In the genomic region with DNA sequence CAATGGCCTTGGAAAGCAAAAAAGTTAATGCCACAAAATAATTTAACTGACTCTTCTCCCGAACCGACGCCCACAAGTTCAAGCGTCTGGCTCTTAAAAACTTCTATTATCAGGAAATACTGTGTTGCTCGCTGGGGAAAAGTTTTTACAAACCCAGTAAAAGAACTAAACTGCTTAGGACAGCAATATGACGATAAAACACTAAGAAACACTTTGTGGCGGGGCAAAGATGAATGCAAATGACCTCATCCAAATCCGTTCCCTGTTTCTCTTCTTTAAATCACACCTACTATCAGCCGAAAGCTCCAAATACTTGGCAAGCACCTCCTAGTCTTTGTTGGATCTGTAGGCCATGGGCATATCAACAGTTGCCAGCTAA, we compare ENCODE assay signal across 26 cellular contexts. TPM values are rescaled to one million over a fixed set of nuclear protein-coding genes. Genes with fewer than 3 reads are reported as not detected.
A peak's percentile ranks its signal among the peaks of the same experiment; 100 is the strongest.
DNase-seq lines count a peak whose midpoint lies in the region; ATAC-seq, FAIRE-seq and TF ChIP-seq lines count a peak whose summit lies in the region.
"Had no signal": no experiment of that assay in that cellular context is flagged by ENCODE, and none has a peak within 500 bp of the region (broad histone marks: within the 10 kb centered on the region; RNA-seq: fewer than 3 reads in every experiment).

No MANE protein-coding gene starts in this region.

- H3K27me3 ChIP-seq in K562 (ENCODE audit: control insufficient read depth in 2 of 2, insufficient read depth in 2 of 2, low read length in 2 of 2) (peaks cover 0 to under 1% of the 10 kb centered on the region in 2 experiments; a peak in 1 of 5 replicates), stomach (peaks cover 0 to 24% (median 0%) of the 10 kb centered on the region in 3 donors)
- H3K27me3 ChIP-seq: BLaER1 treated with 17β-estradiol and CSF1 and Interleukin-3, amounts not matched to agents 10 nM and 100 nM had no signal

- WGBS in K562 (ENCODE audit: insufficient coverage, low coverage, missing lambda C conversion rate): 53% methylated on average over 9 of the region's 9 CpGs
- WGBS in stomach, 5 donors: 54 to 69% (median 62%) methylated on average over 9 of the region's 9 CpGs

- no peak for DNase-seq in K562 (ENCODE audit: extremely low read depth in 1 of 4, low spot score in 3 of 4)
- no peak for DNase-seq in mesothelial cell of epicardium (ENCODE audit: low spot score in 2 of 2, unreplicated experiment in 2 of 2)
- no peak for DNase-seq in stomach
- DNase-seq in putamen (ENCODE audit: low spot score): no peak
- no peak for DNase-seq in mucosa of gallbladder (ENCODE audit: low spot score)
- DNase-seq: AML-193; CD4-positive, alpha-beta T cell; H9; HFFc6; MM.1S; NCI-H2029; NCI-H446; NCI-H524 treated with DMSO at 0.1 percent for 48 hours; PC-9; Right ventricle myocardium superior; RPMI8226 had no signal

- peak overlapping the region; percentile 58 for H2AFZ ChIP-seq in K562 (ENCODE audit: low read depth, low read length)
- H2AFZ ChIP-seq: GM23338, PC-9 had no signal

- POLR2A ChIA-PET in HEK293 (lab: Yijun Ruan, JAX): no interaction called here
- POLR2A ChIA-PET in K562 (lab: Yijun Ruan, JAX): no interaction called here

- no peaks in the 10 kb centered on the region for H4K20me1 ChIP-seq in K562 (replicated peaks; ENCODE audit: control insufficient read depth, insufficient read depth, low read length)

- no peak for FAIRE-seq in K562 (lab: Jason Lieb, UNC)
- FAIRE-seq: A204.1, D721Med, GM18507, HTR-8/SVneo had no signal

- no peaks in the 10 kb centered on the region for H3K36me3 Mint-ChIP-seq in mesothelial cell of epicardium

- H3K4me1 ChIP-seq in HEK293 (ENCODE audit: control insufficient read depth, insufficient read depth, low read length): 0 out of 2 replicates have a peak, but pooled peaks cover 2% of the 10 kb centered on the region
- peaks cover 18 to 26% of the 10 kb centered on the region in 2 experiments; a peak in 4 of 5 replicates for H3K4me1 ChIP-seq in K562 (replicated peaks in 1 of 2; ENCODE audit: control insufficient read depth in 2 of 2, insufficient read depth in 2 of 2, low read length in 2 of 2)
- H3K4me1 ChIP-seq in stomach: peaks cover 12 to 41% (median 27%) of the 10 kb centered on the region in 4 donors

- H3K4me3 ChIP-seq in HEK293 (ENCODE audit: low read depth, low read length) (no peak overlapping the region), K562 (no peak overlapping the region), stomach (no peak overlapping the region)
- H3K4me3 ChIP-seq: BLaER1 treated with 17β-estradiol and CSF1 and Interleukin-3, amounts not matched to agents 10 nM and 100 nM; GM23338; PC-9 had no signal

- TF ChIP-seq POLR2A in K562 (conservative IDR thresholded peaks at IDR 0.05) (no peak), stomach (IDR thresholded peaks at IDR 0.05) (no peak)

- ATAC-seq in K562: no peak
- no peak for ATAC-seq in activated CD4-positive, CD25-positive, alpha-beta regulatory T cell treated with anti-CD3 and anti-CD28 coated beads, Interleukin-2, amount 50 U/mL, for 24 hours
- ATAC-seq: GM23338 had no signal

- H3K9me1 ChIP-seq in K562 (ENCODE audit: control insufficient read depth, insufficient read depth, low read length): no peaks in the 10 kb centered on the region

- H3K36me3 ChIP-seq in HEK293 (ENCODE audit: control insufficient read depth in 2 of 2, insufficient read depth in 1 of 2, low read length in 2 of 2): no peaks in the 10 kb centered on the region
- no peaks in the 10 kb centered on the region for H3K36me3 ChIP-seq in K562 (ENCODE audit: control insufficient read depth, insufficient read depth, low read length)
- no peaks in the 10 kb centered on the region for H3K36me3 ChIP-seq in stomach
- H3K36me3 ChIP-seq: BLaER1 treated with 17β-estradiol and CSF1 and Interleukin-3, amounts not matched to agents 10 nM and 100 nM had no signal

- no peak overlapping the region for H3K4me2 ChIP-seq in K562 (ENCODE audit: insufficient read depth, low read length)
- H3K4me2 ChIP-seq: KMS-11 had no signal

- H3K27me3 Mint-ChIP-seq in mesothelial cell of epicardium (ENCODE audit: low read depth): no peaks in the 10 kb centered on the region

- intact Hi-C loops in K562 (cut with micrococcal nuclease) (no loop called here), stomach (cut with DNase I; ENCODE audit: low total_unique reads) (no loop called here)

- no peaks in the 10 kb centered on the region for H3K9me3 ChIP-seq in HEK293 (ENCODE audit: control insufficient read depth, insufficient read depth, low read depth, low read length)
- H3K9me3 ChIP-seq in K562 (replicated peaks; ENCODE audit: control insufficient read depth, insufficient read depth, low read depth, low read length): no peaks in the 10 kb centered on the region
- no peaks in the 10 kb centered on the region for H3K9me3 ChIP-seq in stomach

- no peaks in the 10 kb centered on the region for H3K9me3 Mint-ChIP-seq in mesothelial cell of epicardium
- H3K9me3 Mint-ChIP-seq: CD4-positive, alpha-beta T cell; HFFc6 had no signal

- H3K4me3 Mint-ChIP-seq in mesothelial cell of epicardium: peak overlapping the region; percentile 10
- H3K4me3 Mint-ChIP-seq: CD4-positive, alpha-beta T cell; GM23338; H9; HFFc6 had no signal

- H3K27ac Mint-ChIP-seq in mesothelial cell of epicardium: peak overlapping the region; percentile 56
- H3K27ac Mint-ChIP-seq: CD4-positive, alpha-beta T cell; GM23338; H9; HFFc6 had no signal

- TF ChIP-seq RAD21 in K562 (CRISPR knock-in tag; conservative IDR thresholded peaks at IDR 0.05 in 1 of 2, IDR thresholded peaks at IDR 0.05 in 1 of 2): no peak

- TF ChIP-seq CTCF in HEK293 (tag by site-specific recombination; IDR thresholded peaks at IDR 0.05) (no peak), K562 (IDR thresholded peaks at IDR 0.05 in 2 of 3, conservative IDR thresholded peaks at IDR 0.05 in 1 of 3; ENCODE audit: insufficient read depth in 2 of 3, low read depth in 1 of 3, low read length in 3 of 3) (no peak), mesothelial cell of epicardium (IDR thresholded peaks at IDR 0.05; ENCODE audit: unreplicated experiment) (no peak), stomach (IDR thresholded peaks at IDR 0.05) (no peak)

- H3K4me1 Mint-ChIP-seq in mesothelial cell of epicardium: peaks cover 54% of the 10 kb centered on the region

- in situ Hi-C loops in K562 (cut with MboI): no loop called here

- no peak overlapping the region for H3K9ac ChIP-seq in K562 (ENCODE audit: insufficient read depth in 1 of 2, low read depth in 2 of 2, low read length in 2 of 2)
- H3K9ac ChIP-seq: BLaER1 treated with 17β-estradiol and CSF1 and Interleukin-3, amounts not matched to agents 10 nM and 100 nM; KMS-11 had no signal

- CTCF ChIA-PET in HEK293 (lab: Yijun Ruan, JAX): interaction anchor here (0.7 to 11.4 kb wide), 3 partner anchors 17 to 24 kb away, joined by 3 to 100 read pairs (median 4); no protein-coding TSS in a partner anchor
- CTCF ChIA-PET in K562 (lab: Yijun Ruan, JAX; ENCODE audit: low intra/inter-chr PET ratio): no interaction called here

- H3K79me2 ChIP-seq in K562 (ENCODE audit: control insufficient read depth, insufficient read depth, low read length): no peaks in the 10 kb centered on the region

- TF ChIP-seq EP300 in K562 (IDR thresholded peaks at IDR 0.05; ENCODE audit: low read length): no peak
- no peak for TF ChIP-seq EP300 in stomach (IDR thresholded peaks at IDR 0.05)

- BruUV-seq in K562 (replicated peaks; lab: Mats Ljungman, UMichigan): no TSS peak

- H3K27ac ChIP-seq in HEK293 (ENCODE audit: extremely low read depth, low read depth, low read length) (no peak overlapping the region), K562 (ENCODE audit: extremely low read depth, low read depth, low read length) (no peak overlapping the region), stomach (peak overlapping the region in 3 of 5 donors; percentile 62 to 73 (median 70))
- H3K27ac ChIP-seq: BLaER1 treated with 17β-estradiol and CSF1 and Interleukin-3, amounts not matched to agents 10 nM and 100 nM; KMS-11; PC-9 had no signal

RNA-seq across cellular contexts. Expression of gene SIGLEC11, which starts 4.9 kb away (rescaled TPM):
- total RNA-seq in K562 (2011; cell fraction: chromatin; rRNA removed; ENCODE audit: low replicate concordance): not detected in 2 replicates
- not detected in 2 replicates for total RNA-seq in K562 (2011; cell fraction: nucleolus; rRNA removed)
- total RNA-seq in K562 (2011; cell fraction: nucleoplasm; rRNA removed): not detected in 2 replicates
- total RNA-seq in K562 (2014; rRNA removed) (not detected in 2 replicates), K562 (2014; rRNA removed; fragmentation: Illumina TruSeq; extraction: Trizol) (not detected in 2 replicates), K562 (2015; rRNA removed; fragmentation: Illumina TruSeq; extraction: Trizol) (not detected in 2 replicates), K562 (2021) (not detected in 2 replicates), mesothelial cell of epicardium (0.62 to 2.8 TPM (median 1.7 TPM) in 3 replicates), stomach (100 to 1,000 TPM in 1 of 5 donors, 10 to 100 TPM in 3, under 1 TPM in 1; 0.29 to 103 (median 35.1) TPM), mucosa of gallbladder (1.5 TPM)
- polyA plus RNA-seq in K562 (2011; rRNA removed) (not detected in 2 replicates), K562 (2014; fragmentation: Illumina TruSeq; extraction: Trizol) (not detected in 2 replicates), K562 (2014; fragmentation: Nextera tagmentation; extraction: Ambion mirVana) (not detected), K562 (2014; rRNA removed) (not detected in 2 replicates), stomach (10 to 100 TPM in 2 of 3 donors, 1 to 10 TPM in 1; 5.8 to 41.0 (median 34.2) TPM)
- polyA plus RNA-seq in K562 (2011; cell fraction: cytosol; rRNA removed): not detected in 2 replicates
- 0.04 TPM in 1 of 2 replicates, not detected in the other for polyA plus RNA-seq in K562 (2011; cell fraction: nucleus; rRNA removed)
- not detected in 2 replicates for polyA plus RNA-seq in K562 (2012)
- polyA minus RNA-seq in K562 (2011; rRNA and poly(A)+ RNA removed): not detected in 2 replicates
- polyA minus RNA-seq in K562 (2011; cell fraction: cytosol; rRNA and poly(A)+ RNA removed): not detected in 2 replicates
- not detected in 2 replicates for polyA minus RNA-seq in K562 (2011; cell fraction: nucleus; rRNA and poly(A)+ RNA removed)
- total RNA-seq: GM23338, H9, HFFc6, PC-9, SK-MEL-5 had no signal
- polyA plus RNA-seq: GM23338 had no signal

RNA-seq across cellular contexts. Expression of gene NUP62, which starts 26.8 kb away (rescaled TPM):
- total RNA-seq in K562 (2011; cell fraction: chromatin; rRNA removed; ENCODE audit: low replicate concordance): 61.1 and 124 TPM in 2 replicates
- 57.5 and 59.2 TPM in 2 replicates for total RNA-seq in K562 (2011; cell fraction: nucleolus; rRNA removed)
- 77.8 and 90.7 TPM in 2 replicates for total RNA-seq in K562 (2011; cell fraction: nucleoplasm; rRNA removed)
- total RNA-seq in K562 (2014; rRNA removed) (78.5 and 101 TPM in 2 replicates), K562 (2014; rRNA removed; fragmentation: Illumina TruSeq; extraction: Trizol) (49.1 and 51.3 TPM in 2 replicates), K562 (2015; rRNA removed; fragmentation: Illumina TruSeq; extraction: Trizol) (68.0 and 70.2 TPM in 2 replicates), K562 (2021) (109 and 118 TPM in 2 replicates), mesothelial cell of epicardium (67.6 to 78.9 TPM (median 71.8 TPM) in 3 replicates), stomach (10 to 100 TPM in 3 of 5 donors, 1 to 10 TPM in 2; 5.3 to 58.0 (median 14.5) TPM), mucosa of gallbladder (45.9 TPM)
- polyA plus RNA-seq in K562 (2011; rRNA removed) (20.8 and 27.4 TPM in 2 replicates), K562 (2014; fragmentation: Illumina TruSeq; extraction: Trizol) (89.2 and 102 TPM in 2 replicates), K562 (2014; fragmentation: Nextera tagmentation; extraction: Ambion mirVana) (10 to 100 TPM; 16.9 to 20.7 TPM), K562 (2014; rRNA removed) (66.0 and 71.8 TPM in 2 replicates), stomach (10 to 100 TPM; 13.7 to 17.0 (median 15.9) TPM)
- polyA plus RNA-seq in K562 (2011; cell fraction: cytosol; rRNA removed): 24.2 and 45.3 TPM in 2 replicates
- polyA plus RNA-seq in K562 (2011; cell fraction: nucleus; rRNA removed): 21.8 and 35.3 TPM in 2 replicates
- 51.8 and 87.1 TPM in 2 replicates for polyA plus RNA-seq in K562 (2012)
- 14.2 and 15.0 TPM in 2 replicates for polyA minus RNA-seq in K562 (2011; rRNA and poly(A)+ RNA removed)
- 25.2 and 30.2 TPM in 2 replicates for polyA minus RNA-seq in K562 (2011; cell fraction: cytosol; rRNA and poly(A)+ RNA removed)
- polyA minus RNA-seq in K562 (2011; cell fraction: nucleus; rRNA and poly(A)+ RNA removed): 12.9 and 13.6 TPM in 2 replicates

RNA-seq across cellular contexts. Expression of gene ATF5, which starts 27.1 kb away (rescaled TPM):
- 9.2 and 9.5 TPM in 2 replicates for total RNA-seq in K562 (2011; cell fraction: chromatin; rRNA removed; ENCODE audit: low replicate concordance)
- 5.7 and 9.2 TPM in 2 replicates for total RNA-seq in K562 (2011; cell fraction: nucleolus; rRNA removed)
- 10.9 and 12.4 TPM in 2 replicates for total RNA-seq in K562 (2011; cell fraction: nucleoplasm; rRNA removed)
- 20.5 and 21.7 TPM in 2 replicates for total RNA-seq in K562 (2014; rRNA removed)
- total RNA-seq in K562 (2014; rRNA removed; fragmentation: Illumina TruSeq; extraction: Trizol): 10.8 and 11.1 TPM in 2 replicates
- total RNA-seq in K562 (2015; rRNA removed; fragmentation: Illumina TruSeq; extraction: Trizol): 11.1 and 13.0 TPM in 2 replicates
- total RNA-seq in K562 (2021): 52.4 and 57.6 TPM in 2 replicates
- polyA plus RNA-seq in K562 (2011; rRNA removed): 3.0 and 5.9 TPM in 2 replicates
- polyA plus RNA-seq in K562 (2011; cell fraction: cytosol; rRNA removed): 4.5 and 8.9 TPM in 2 replicates
- 6.4 and 6.8 TPM in 2 replicates for polyA plus RNA-seq in K562 (2011; cell fraction: nucleus; rRNA removed)
- polyA plus RNA-seq in K562 (2012): 38.4 and 739 TPM in 2 replicates
- 30.7 and 53.3 TPM in 2 replicates for polyA plus RNA-seq in K562 (2014; fragmentation: Illumina TruSeq; extraction: Trizol)
- 1 to 10 TPM; 3.8 to 5.2 TPM for polyA plus RNA-seq in K562 (2014; fragmentation: Nextera tagmentation; extraction: Ambion mirVana)
- polyA plus RNA-seq in K562 (2014; rRNA removed): 39.6 and 42.8 TPM in 2 replicates
- polyA minus RNA-seq in K562 (2011; rRNA and poly(A)+ RNA removed): 0.74 and 1.9 TPM in 2 replicates
- polyA minus RNA-seq in K562 (2011; cell fraction: cytosol; rRNA and poly(A)+ RNA removed): 2.4 and 4.5 TPM in 2 replicates
- 0.54 and 0.89 TPM in 2 replicates for polyA minus RNA-seq in K562 (2011; cell fraction: nucleus; rRNA and poly(A)+ RNA removed)
- total RNA-seq in mesothelial cell of epicardium: 21.7 to 22.7 TPM (median 22.1 TPM) in 3 replicates
- 10 to 100 TPM in 1 of 5 donors, 1 to 10 TPM in 4; 2.2 to 13.9 (median 5.1) TPM for total RNA-seq in stomach
- polyA plus RNA-seq in stomach: 10 to 100 TPM; 20.0 to 40.3 (median 20.5) TPM
- 20.2 TPM for total RNA-seq in mucosa of gallbladder

RNA-seq across cellular contexts. Expression of gene IL4I1, which starts 59.4 kb away (rescaled TPM):
- 0.93 TPM in 1 of 2 replicates, not detected in the other for total RNA-seq in K562 (2011; cell fraction: chromatin; rRNA removed; ENCODE audit: low replicate concordance)
- total RNA-seq in K562 (2011; cell fraction: nucleolus; rRNA removed): 1.8 TPM in 2 replicates
- total RNA-seq in K562 (2011; cell fraction: nucleoplasm; rRNA removed): 0.37 and 0.46 TPM in 2 replicates
- total RNA-seq in K562 (2014; rRNA removed) (0.90 and 0.95 TPM in 2 replicates), K562 (2014; rRNA removed; fragmentation: Illumina TruSeq; extraction: Trizol) (0.33 TPM in 1 of 2 replicates, not detected in the other), K562 (2015; rRNA removed; fragmentation: Illumina TruSeq; extraction: Trizol) (0.19 and 0.43 TPM in 2 replicates), K562 (2021) (0.55 and 0.76 TPM in 2 replicates), mesothelial cell of epicardium (1.3 to 1.7 TPM (median 1.6 TPM) in 3 replicates), stomach (under 1 TPM in 3 of 5 donors, not detected in 2; 0.45 to 0.73 (median 0.58) TPM), mucosa of gallbladder (0.81 TPM)
- polyA plus RNA-seq in K562 (2011; rRNA removed) (0.06 and 0.31 TPM in 2 replicates), K562 (2014; fragmentation: Illumina TruSeq; extraction: Trizol) (0.15 TPM in 1 of 2 replicates, not detected in the other), K562 (2014; fragmentation: Nextera tagmentation; extraction: Ambion mirVana) (under 1 TPM in 1 of 2 experiments, not detected in 1; 0.13 TPM), K562 (2014; rRNA removed) (0.09 and 0.44 TPM in 2 replicates), stomach (1 to 10 TPM in 1 of 3 donors, under 1 TPM in 2; 0.56 to 1.1 (median 0.76) TPM)
- polyA plus RNA-seq in K562 (2011; cell fraction: cytosol; rRNA removed): 0.04 and 0.36 TPM in 2 replicates
- polyA plus RNA-seq in K562 (2011; cell fraction: nucleus; rRNA removed): 0.24 and 0.27 TPM in 2 replicates
- 0.50 and 0.56 TPM in 2 replicates for polyA plus RNA-seq in K562 (2012)
- 0.11 TPM in 1 of 2 replicates, not detected in the other for polyA minus RNA-seq in K562 (2011; rRNA and poly(A)+ RNA removed)
- polyA minus RNA-seq in K562 (2011; cell fraction: cytosol; rRNA and poly(A)+ RNA removed): 0.67 and 0.73 TPM in 2 replicates
- polyA minus RNA-seq in K562 (2011; cell fraction: nucleus; rRNA and poly(A)+ RNA removed): 0.67 and 0.81 TPM in 2 replicates
- total RNA-seq: PC-9, Right ventricle myocardium superior, SK-MEL-5 had no signal

Comparison
In these comparisons a context has a peak if more than half of its experiments do, and no peak if none do; other contexts are left out.
1. H3K27ac ChIP-seq: peak in stomach (3 of 5); none in HEK293 (single experiment) and K562 (single experiment).